In the genomic region with DNA sequence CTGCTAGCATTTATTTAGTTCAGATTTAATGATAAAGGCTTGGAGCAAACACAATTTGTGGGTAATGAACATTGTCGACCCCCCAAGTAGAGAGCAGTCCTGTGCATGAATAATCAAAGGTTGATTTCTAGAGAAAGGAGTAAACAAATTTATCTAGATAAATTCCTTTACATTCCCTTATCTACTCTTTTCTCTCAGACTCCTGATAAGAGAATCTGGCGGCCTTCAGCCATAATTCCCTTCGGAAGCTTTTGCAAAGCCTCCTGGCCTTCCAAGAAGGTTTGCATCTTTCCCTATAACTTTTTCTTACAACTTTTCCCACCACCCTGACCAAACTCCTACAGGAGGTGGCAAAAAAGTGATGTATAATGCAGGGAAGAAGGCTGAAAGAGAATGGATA, we compare ENCODE assay signal across 8 cellular contexts.
"Had no signal": no experiment of that assay in that cellular context is flagged by ENCODE, and none has a peak within 500 bp of the region (broad histone marks: within the 10 kb centered on the region; RNA-seq: fewer than 3 reads in every experiment).

No MANE protein-coding gene starts in this region.

- H3K4me3 ChIP-seq: GM23248 had no signal

- H2AFZ ChIP-seq: GM23248 had no signal

- DNase-seq: GM23248, GOT3, H9, HCEC 1CT, KBM-7 had no signal

- FAIRE-seq: HepG2 had no signal

- H3K4me2 ChIP-seq: KMS-11 had no signal

- H3K27ac ChIP-seq: GM23248, HL-60, KMS-11 had no signal

- H3K9ac ChIP-seq: GM23248, KMS-11 had no signal
